In genomic region chr7:5035276-5035675, GRCh38 we compare ENCODE assay signal across 24 cellular contexts.
"Had no signal": no experiment of that assay in that cellular context is flagged by ENCODE, and none has a peak within 500 bp of the region (broad histone marks: within the 10 kb centered on the region; RNA-seq: fewer than 3 reads in every experiment).

No MANE protein-coding gene starts in this region.

- H3K4me3 Mint-ChIP-seq: dendritic cell treated with granulocyte-macrophage colony-stimulating factor and Interleukin-4, amounts not matched to agents 40 ng/mL and 50 ng/mL, for 4 days; effector memory CD8-positive, alpha-beta T cell; endodermal cell had no signal

- H3K27me3 ChIP-seq: colonic mucosa, dorsolateral prefrontal cortex, esophagus muscularis mucosa, esophagus squamous epithelium, foreskin keratinocyte, gastrocnemius medialis, gastroesophageal sphincter, heart left ventricle, heart right ventricle had no signal

- ATAC-seq: effector memory CD8-positive, alpha-beta T cell; esophagus mucosa; foreskin keratinocyte; gastrocnemius medialis; gastroesophageal sphincter; heart left ventricle; heart right ventricle had no signal

- H3K4me3 ChIP-seq: colonic mucosa, coronary artery, dorsolateral prefrontal cortex, esophagus muscularis mucosa, esophagus squamous epithelium, gastrocnemius medialis, gastroesophageal sphincter, heart left ventricle, heart right ventricle had no signal

- H3K9me3 ChIP-seq: colonic mucosa, esophagus muscularis mucosa, esophagus squamous epithelium, gastrocnemius medialis, gastroesophageal sphincter, heart left ventricle, heart right ventricle had no signal

- H3K9me3 Mint-ChIP-seq: dendritic cell treated with granulocyte-macrophage colony-stimulating factor and Interleukin-4, amounts not matched to agents 40 ng/mL and 50 ng/mL, for 4 days; effector memory CD8-positive, alpha-beta T cell had no signal

- H3K4me1 Mint-ChIP-seq: endodermal cell had no signal

- DNase-seq: colonic mucosa; cortex of kidney; dermis blood vessel endothelial cell; dorsolateral prefrontal cortex; effector CD4-positive, alpha-beta T cell; effector CD8-positive, alpha-beta T cell; effector memory CD4-positive, alpha-beta T cell; effector memory CD8-positive, alpha-beta T cell; endodermal cell; erythroblast; esophagus squamous epithelium; foreskin fibroblast; foreskin keratinocyte; foreskin melanocyte; gastrocnemius medialis; glutamatergic neuron; heart left ventricle; heart right ventricle had no signal

- H3K4me1 ChIP-seq: colonic mucosa, esophagus muscularis mucosa, esophagus squamous epithelium, foreskin keratinocyte, gastrocnemius medialis, gastroesophageal sphincter, heart left ventricle, heart right ventricle had no signal

- H3K27ac ChIP-seq: colonic mucosa, coronary artery, dorsolateral prefrontal cortex, epithelial cell of prostate, esophagus muscularis mucosa, esophagus squamous epithelium, foreskin keratinocyte, gastrocnemius medialis, gastroesophageal sphincter, heart left ventricle, heart right ventricle had no signal

- H3K27ac Mint-ChIP-seq: dendritic cell treated with granulocyte-macrophage colony-stimulating factor and Interleukin-4, amounts not matched to agents 40 ng/mL and 50 ng/mL, for 4 days; effector memory CD8-positive, alpha-beta T cell; endodermal cell had no signal

- H3K36me3 ChIP-seq: colonic mucosa, esophagus squamous epithelium, gastrocnemius medialis, heart right ventricle had no signal

- H3K27me3 Mint-ChIP-seq: effector memory CD8-positive, alpha-beta T cell had no signal
